9 cellular contexts compared by ENCODE assay signal in the genomic region with DNA sequence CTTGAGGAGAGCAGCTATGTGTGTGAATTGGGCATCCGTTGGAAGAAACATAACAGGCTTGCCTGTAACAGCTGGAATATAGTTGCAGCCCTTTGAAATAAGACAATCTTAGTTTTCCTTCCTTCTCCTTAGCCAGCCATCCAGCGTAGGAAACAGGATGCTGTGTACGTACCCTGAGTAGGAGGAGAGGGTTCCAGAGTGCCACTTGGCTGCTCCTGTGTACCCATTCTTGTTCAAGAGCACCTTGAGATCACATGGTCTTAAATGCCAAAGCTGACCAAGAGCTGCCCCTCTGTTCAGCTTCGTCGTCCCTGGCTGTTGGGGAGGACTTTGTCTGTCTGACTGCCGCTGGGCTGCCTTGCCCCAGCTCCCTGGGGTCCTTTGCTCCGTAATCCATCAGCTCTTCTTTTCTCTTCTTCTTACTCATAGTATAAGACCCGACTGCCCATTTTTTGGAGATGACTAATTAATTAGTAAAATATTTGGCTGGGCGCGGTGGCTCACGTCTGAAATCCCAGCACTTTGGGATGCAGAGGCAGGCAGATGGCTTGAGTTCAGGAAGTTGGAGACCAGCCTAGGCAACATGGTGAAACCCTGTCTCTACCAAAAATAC. TPM values are rescaled to one million over a fixed set of nuclear protein-coding genes. Genes with fewer than 3 reads are reported as not detected.
DNase-seq lines count a peak whose midpoint lies in the region; ATAC-seq and TF ChIP-seq lines count a peak whose summit lies in the region.
"Had no signal": no experiment of that assay in that cellular context is flagged by ENCODE, and none has a peak within 500 bp of the region (broad histone marks: within the 10 kb centered on the region; RNA-seq: fewer than 3 reads in every experiment).

No MANE protein-coding gene starts in this region.

- TF ChIP-seq CTCF in adrenal gland (IDR thresholded peaks at IDR 0.05): no peak

- H3K36me3 ChIP-seq in BLaER1 (peaks cover 10% of the 10 kb centered on the region; the same call in 1 of the 2 replicates), HUES48 (ENCODE audit: control insufficient read depth, insufficient read depth, low read length) (0 out of 2 replicates have a peak, but pooled peaks cover 2% of the 10 kb centered on the region), adrenal gland (replicated peaks in 1 of 2) (no peaks in the 10 kb centered on the region)

- H3K27ac ChIP-seq in BLaER1: peak overlapping the region; percentile 31; the same call in 1 of the 2 replicates
- H3K27ac ChIP-seq in HUES48 (ENCODE audit: low read depth, low read length): peak overlapping the region; percentile 45
- H3K27ac ChIP-seq in adrenal gland: peak overlapping the region in 1 of 5 donors; percentile 41

- peak overlapping the region; percentile 64 for H3K4me2 ChIP-seq in BLaER1

- H4K20me1 ChIP-seq in BLaER1: peaks cover 100% of the 10 kb centered on the region

- H3K9me3 ChIP-seq in BLaER1: no peaks in the 10 kb centered on the region
- no peaks in the 10 kb centered on the region for H3K9me3 ChIP-seq in HUES48 (ENCODE audit: control insufficient read depth, insufficient read depth, low read length)
- H3K9me3 ChIP-seq in adrenal gland (replicated peaks in 1 of 3): no peaks in the 10 kb centered on the region

- H3K9ac ChIP-seq in BLaER1 (peak overlapping the region; percentile 51; the same call in 1 of the 2 replicates), HUES48 (ENCODE audit: low read depth, low read length) (no peak overlapping the region)

- WGBS in adrenal gland, 4 donors: 66 to 80% (median 77%) methylated on average over 11 of the region's 11 CpGs

- TF ChIP-seq POLR2A in adrenal gland (IDR thresholded peaks at IDR 0.05): no peak

- DNase-seq in dedifferentiated amniotic fluid mesenchymal stem cell (ENCODE audit: extremely low spot score) (peak; percentile 75), non-pigmented ciliary epithelial cell (ENCODE audit: low read depth) (peak; percentile 23), islet precursor cell (no peak), adrenal gland (no peak), HuH-7 (ENCODE audit: low spot score) (no peak)
- DNase-seq: NCI-H2081 had no signal

- intact Hi-C loops in adrenal gland (cut with DNase I): no loop called here

- ATAC-seq in HG03039 (IDR thresholded peaks at IDR 0.05; ENCODE audit: unreplicated experiment): no peak

- H3K27me3 ChIP-seq in BLaER1 (no peaks in the 10 kb centered on the region), HUES48 (ENCODE audit: control insufficient read depth, insufficient read depth, low read length) (no peaks in the 10 kb centered on the region), adrenal gland (no peaks in the 10 kb centered on the region)

- peaks cover 85% of the 10 kb centered on the region for H3K4me1 ChIP-seq in BLaER1
- H3K4me1 ChIP-seq in HUES48 (ENCODE audit: control insufficient read depth, insufficient read depth, low read length): peaks cover 46% of the 10 kb centered on the region
- peaks cover 13 to 71% of the 10 kb centered on the region in 2 donors for H3K4me1 ChIP-seq in adrenal gland (replicated peaks in 1 of 2)

- H3K4me3 ChIP-seq in BLaER1 (no peak overlapping the region), HUES48 (ENCODE audit: low read depth, low read length) (no peak overlapping the region), adrenal gland (no peak overlapping the region)

RNA-seq across cellular contexts. Expression of a gene that starts 49.0 kb away (rescaled TPM):
- total RNA-seq in adrenal gland: 10 to 100 TPM; 45.9 to 79.5 (median 58.3) TPM
- polyA plus RNA-seq in adrenal gland: 10 to 100 TPM in 2 of 3 donors, 1 to 10 TPM in 1; 8.0 to 24.2 (median 20.6) TPM

Comparison
In these comparisons a context has a peak if more than half of its experiments do, and no peak if none do; other contexts are left out.
1. DNase-seq: peak in dedifferentiated amniotic fluid mesenchymal stem cell (single experiment) and non-pigmented ciliary epithelial cell (single experiment); none in islet precursor cell (single experiment), adrenal gland (0 of 7) and HuH-7 (single experiment).